ENCODE assay signal across 24 cellular contexts in the genomic region with DNA sequence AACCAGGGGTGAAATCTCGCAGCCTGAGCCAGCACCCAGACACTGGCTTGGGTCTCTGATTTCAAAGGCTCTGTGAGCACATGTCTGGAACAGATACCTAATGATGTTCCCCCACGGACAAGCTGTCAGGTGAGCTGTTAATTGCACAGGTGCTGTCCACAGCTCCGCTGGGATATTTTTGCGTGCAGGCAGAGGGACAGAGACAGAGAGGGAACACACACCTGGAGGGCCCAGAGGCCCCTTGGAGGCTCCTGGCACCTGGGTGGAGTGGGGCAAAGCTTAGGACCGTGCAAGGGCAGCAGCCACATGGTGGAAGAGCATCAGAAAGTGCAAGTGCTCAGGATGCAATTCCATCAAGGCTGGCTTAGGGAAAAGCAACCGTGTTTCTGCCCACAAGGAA.
"Had no signal": no experiment of that assay in that cellular context is flagged by ENCODE, and none has a peak within 500 bp of the region (broad histone marks: within the 10 kb centered on the region; RNA-seq: fewer than 3 reads in every experiment).

No MANE protein-coding gene starts in this region.

- FAIRE-seq: bronchial epithelial cell, islet of Langerhans, TTC549 had no signal

- H3K9me3 ChIP-seq: esophagus squamous epithelium, gastroesophageal sphincter, sigmoid colon, testis had no signal

- ATAC-seq: activated T-cell treated with anti-CD3 and anti-CD28 coated beads, Interleukin-2, amount 50 U/mL, for 4 hours; gastroesophageal sphincter; left lobe of liver; naive thymus-derived CD4-positive, alpha-beta T cell; stimulated activated naive B cell treated with anti-CD40 and anti-IgM and Interleukin-4, amounts not matched to agents 10 μg/mL and 1 μg/mL and 100 μg/mL, for 72 hours had no signal

- DNase-seq: activated CD4-positive, alpha-beta T cell treated with anti-CD3 and anti-CD28 coated beads for 1 hour; activated CD8-positive, alpha-beta memory T cell treated with anti-CD3 and anti-CD28 coated beads for 24 hours; activated naive CD4-positive, alpha-beta T cell; activated naive CD8-positive, alpha-beta T cell treated with anti-CD3 and anti-CD28 coated beads, Interleukin-2, amount 10 ng/mL, durations not matched to agents 7 days and 5 days; activated T-cell treated with anti-CD3 and anti-CD28 coated beads, Interleukin-2, amount 50 U/mL, for 4 hours; amygdala; cerebellar nuclear complex; cortex of kidney; esophagus squamous epithelium; head of caudate nucleus; naive thymus-derived CD4-positive, alpha-beta T cell; retina; sigmoid colon; stimulated activated CD4-positive, alpha-beta T cell treated with anti-CD3 and anti-CD28 coated beads, Interleukin-2, amount 100 ng/mL, for 48 hours; stimulated activated CD8-positive, alpha-beta memory T cell treated with anti-CD3 and anti-CD28 coated beads, Interleukin-4, amount 100 ng/mL, for 48 hours; stimulated activated naive B cell treated with anti-CD40 and anti-IgM and Interleukin-4, amounts not matched to agents 10 μg/mL and 1 μg/mL and 100 μg/mL, for 72 hours; T-helper 1 cell; testis had no signal

- H3K4me3 ChIP-seq: esophagus squamous epithelium, gastroesophageal sphincter, sigmoid colon, smooth muscle cell, testis had no signal

- H3K27ac ChIP-seq: esophagus squamous epithelium, gastroesophageal sphincter, sigmoid colon, testis had no signal
